13 cellular contexts compared by ENCODE assay signal in the genomic region with DNA sequence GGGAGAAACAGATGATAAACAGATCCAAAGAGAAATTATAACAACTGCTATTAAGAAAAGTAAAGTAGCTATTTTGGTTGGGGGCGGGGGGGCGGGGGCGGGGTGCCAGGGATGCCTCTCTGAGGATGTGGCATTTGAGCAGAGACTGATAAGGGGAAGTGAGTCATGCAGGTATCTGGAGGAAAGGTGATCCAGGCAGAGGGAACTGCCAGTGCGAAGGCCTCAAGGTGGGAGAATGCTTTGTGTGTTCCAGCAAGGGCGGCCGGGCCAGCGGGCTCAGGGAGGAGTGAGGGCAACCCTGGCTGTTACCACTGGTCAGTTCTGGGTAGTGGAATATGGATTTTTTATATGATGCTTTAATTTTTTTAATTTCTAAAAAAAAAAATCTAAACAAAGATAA. TPM values are rescaled to one million over a fixed set of nuclear protein-coding genes. Genes with fewer than 3 reads are reported as not detected.
DNase-seq lines count a peak whose midpoint lies in the region; ATAC-seq and TF ChIP-seq lines count a peak whose summit lies in the region.
"Had no signal": no experiment of that assay in that cellular context is flagged by ENCODE, and none has a peak within 500 bp of the region (broad histone marks: within the 10 kb centered on the region; RNA-seq: fewer than 3 reads in every experiment).

No MANE protein-coding gene starts in this region.

- peaks cover 4% of the 10 kb centered on the region for H3K9me3 Mint-ChIP-seq in activated CD4-positive, alpha-beta T cell treated with anti-CD3 and anti-CD28 coated beads, Interleukin-2, amount 10 ng/mL, durations not matched to agents 7 days and 5 days
- H3K9me3 Mint-ChIP-seq in activated naive CD8-positive, alpha-beta T cell treated with anti-CD3 and anti-CD28 coated beads for 36 hours: peaks cover 2% of the 10 kb centered on the region
- H3K9me3 Mint-ChIP-seq in natural killer cell treated with Interleukin-12 subunit alpha and Interleukin-12 subunit beta and Interleukin-15 and Interleukin-18, amount 100 ng/mL, for 72 hours: no peaks in the 10 kb centered on the region
- H3K9me3 Mint-ChIP-seq in neural progenitor cell: no peaks in the 10 kb centered on the region

- H3K4me2 ChIP-seq in PC-3 (ENCODE audit: low read length): no peak overlapping the region
- H3K4me2 ChIP-seq in neural progenitor cell: no peak overlapping the region

- H3K4me1 Mint-ChIP-seq in activated CD4-positive, alpha-beta T cell treated with anti-CD3 and anti-CD28 coated beads, Interleukin-2, amount 10 ng/mL, durations not matched to agents 7 days and 5 days: peaks cover 90% of the 10 kb centered on the region
- H3K4me1 Mint-ChIP-seq in activated naive CD8-positive, alpha-beta T cell treated with anti-CD3 and anti-CD28 coated beads for 36 hours: peaks cover 79% of the 10 kb centered on the region
- H3K4me1 Mint-ChIP-seq in natural killer cell treated with Interleukin-12 subunit alpha and Interleukin-12 subunit beta and Interleukin-15 and Interleukin-18, amount 100 ng/mL, for 72 hours (ENCODE audit: low read depth in 2 of 2): peaks cover 86 to 88% of the 10 kb centered on the region in 2 donors
- peaks cover 36% of the 10 kb centered on the region for H3K4me1 Mint-ChIP-seq in neural progenitor cell

- no peak overlapping the region for H3K4me3 Mint-ChIP-seq in activated CD4-positive, alpha-beta T cell treated with anti-CD3 and anti-CD28 coated beads, Interleukin-2, amount 10 ng/mL, durations not matched to agents 7 days and 5 days
- no peak overlapping the region for H3K4me3 Mint-ChIP-seq in activated naive CD8-positive, alpha-beta T cell treated with anti-CD3 and anti-CD28 coated beads for 36 hours
- H3K4me3 Mint-ChIP-seq in natural killer cell treated with Interleukin-12 subunit alpha and Interleukin-12 subunit beta and Interleukin-15 and Interleukin-18, amount 100 ng/mL, for 72 hours: peak overlapping the region; percentile 22
- H3K4me3 Mint-ChIP-seq in neural progenitor cell: no peak overlapping the region

- no peaks in the 10 kb centered on the region for H3K9me2 ChIP-seq in PC-3 (replicated peaks; ENCODE audit: low read length)

- TF ChIP-seq CTCF in PC-3 (conservative IDR thresholded peaks at IDR 0.05; ENCODE audit: low read depth, low read length): no peak
- no peak for TF ChIP-seq CTCF in neural progenitor cell (IDR thresholded peaks at IDR 0.05)

- H3K36me3 Mint-ChIP-seq in activated CD4-positive, alpha-beta T cell treated with anti-CD3 and anti-CD28 coated beads, Interleukin-2, amount 10 ng/mL, durations not matched to agents 7 days and 5 days (ENCODE audit: low read depth): peaks cover 1% of the 10 kb centered on the region
- peaks cover 1% of the 10 kb centered on the region for H3K36me3 Mint-ChIP-seq in activated naive CD8-positive, alpha-beta T cell treated with anti-CD3 and anti-CD28 coated beads for 36 hours
- H3K36me3 Mint-ChIP-seq in natural killer cell treated with Interleukin-12 subunit alpha and Interleukin-12 subunit beta and Interleukin-15 and Interleukin-18, amount 100 ng/mL, for 72 hours: no peaks in the 10 kb centered on the region
- no peaks in the 10 kb centered on the region for H3K36me3 Mint-ChIP-seq in neural progenitor cell

- H3K9me3 ChIP-seq in PC-3 (ENCODE audit: low read length): no peaks in the 10 kb centered on the region
- H3K9me3 ChIP-seq in neural progenitor cell (ENCODE audit: low read depth): no peaks in the 10 kb centered on the region
- H3K9me3 ChIP-seq: right lobe of liver, transverse colon had no signal

- peaks cover 43% of the 10 kb centered on the region for H3K4me1 ChIP-seq in PC-3 (ENCODE audit: insufficient read depth, low read length)
- peaks cover 21% of the 10 kb centered on the region for H3K4me1 ChIP-seq in neural progenitor cell

- peak overlapping the region; percentile 85 for H3K27ac Mint-ChIP-seq in activated CD4-positive, alpha-beta T cell treated with anti-CD3 and anti-CD28 coated beads, Interleukin-2, amount 10 ng/mL, durations not matched to agents 7 days and 5 days
- peak overlapping the region; percentile 65 for H3K27ac Mint-ChIP-seq in activated naive CD8-positive, alpha-beta T cell treated with anti-CD3 and anti-CD28 coated beads for 36 hours
- peak overlapping the region; percentile 99 for H3K27ac Mint-ChIP-seq in natural killer cell treated with Interleukin-12 subunit alpha and Interleukin-12 subunit beta and Interleukin-15 and Interleukin-18, amount 100 ng/mL, for 72 hours
- H3K27ac Mint-ChIP-seq in neural progenitor cell: no peak overlapping the region

- H3K27ac ChIP-seq in PC-3 (ENCODE audit: low read length): no peak overlapping the region
- no peak overlapping the region for H3K27ac ChIP-seq in neural progenitor cell
- H3K27ac ChIP-seq: right lobe of liver had no signal

- no peak overlapping the region for H3K9ac ChIP-seq in PC-3 (ENCODE audit: low read length)
- no peak overlapping the region for H3K9ac ChIP-seq in neural progenitor cell

- DNase-seq in activated CD4-positive, alpha-beta T cell treated with anti-CD3 and anti-CD28 coated beads, Interleukin-2, amount 10 ng/mL, durations not matched to agents 7 days and 5 days: peak; percentile 40
- no peak for DNase-seq in activated CD4-positive, alpha-beta T cell treated with anti-CD3 and anti-CD28 coated beads for 48 hours
- DNase-seq in PC-3 (peak; percentile 59), C1 segment of cervical spinal cord (lab: John Stamatoyannopoulos, UW) (no peak), neural progenitor cell (ENCODE audit: low spot score) (no peak)
- DNase-seq in activated naive CD8-positive, alpha-beta T cell treated with anti-CD3 and anti-CD28 coated beads for 36 hours: no peak
- DNase-seq in natural killer cell treated with Interleukin-12 subunit alpha and Interleukin-12 subunit beta and Interleukin-15 and Interleukin-18, amount 100 ng/mL, for 72 hours (ENCODE audit: low spot score): no peak
- DNase-seq: HCEC 1CT, KBM-7, transverse colon had no signal

- no peak overlapping the region for H3K4me3 ChIP-seq in PC-3 (ENCODE audit: low read length)
- no peak overlapping the region for H3K4me3 ChIP-seq in neural progenitor cell
- H3K4me3 ChIP-seq: right lobe of liver, transverse colon had no signal

- ATAC-seq in PC-3 (peak; percentile 19; the same call in 1 of the 2 replicates), HG03565 (IDR thresholded peaks at IDR 0.05; ENCODE audit: unreplicated experiment) (no peak)
- no peak for ATAC-seq in natural killer cell treated with Interleukin-12 subunit alpha and Interleukin-12 subunit beta and Interleukin-15 and Interleukin-18, amount 100 ng/mL, for 72 hours

- H2AFZ ChIP-seq in PC-3 (ENCODE audit: low read length): no peak overlapping the region
- no peak overlapping the region for H2AFZ ChIP-seq in neural progenitor cell (replicated peaks)

- CTCF ChIA-PET in activated CD4-positive, alpha-beta T cell treated with anti-CD3 and anti-CD28 coated beads, Interleukin-2, amount 10 ng/mL, durations not matched to agents 7 days and 5 days (lab: Charles Lee): interaction anchor here (0.6 to 2.1 kb wide), 4 partner anchors 9 to 317 kb away, joined by 3 to 10 read pairs (median 4); no protein-coding TSS in a partner anchor
- CTCF ChIA-PET in PC-3 (lab: Charles Lee): interaction anchor here (0.6 to 0.7 kb wide), 2 partner anchors 27 to 35 kb away, joined by 3 to 5 read pairs; no protein-coding TSS in a partner anchor

- POLR2A ChIA-PET in activated CD4-positive, alpha-beta T cell treated with anti-CD3 and anti-CD28 coated beads, Interleukin-2, amount 10 ng/mL, durations not matched to agents 7 days and 5 days (lab: Charles Lee): interaction anchor here (1.5 kb wide), 1 partner anchor 9 kb away, joined by 7 read pairs; no protein-coding TSS in a partner anchor
- POLR2A ChIA-PET in PC-3 (lab: Charles Lee; ENCODE audit: unreplicated experiment): no interaction called here

- H3K79me2 ChIP-seq in PC-3 (ENCODE audit: low read length): no peaks in the 10 kb centered on the region
- H3K79me2 ChIP-seq in neural progenitor cell (ENCODE audit: low read depth): no peaks in the 10 kb centered on the region

- no TSS peak for BruUV-seq in PC-3 (replicated peaks; lab: Mats Ljungman, UMichigan)

- H3K27me3 ChIP-seq in PC-3 (ENCODE audit: low read length) (no peaks in the 10 kb centered on the region), neural progenitor cell (peaks cover under 1% of the 10 kb centered on the region)
- H3K27me3 ChIP-seq: right lobe of liver, transverse colon had no signal

- no peaks in the 10 kb centered on the region for H3K36me3 ChIP-seq in PC-3 (ENCODE audit: low read depth, low read length)
- no peaks in the 10 kb centered on the region for H3K36me3 ChIP-seq in neural progenitor cell
- H3K36me3 ChIP-seq: right lobe of liver, transverse colon had no signal

- H4K20me1 ChIP-seq in PC-3 (ENCODE audit: low read length) (no peaks in the 10 kb centered on the region), neural progenitor cell (ENCODE audit: low read depth) (no peaks in the 10 kb centered on the region)

- no peaks in the 10 kb centered on the region for H3K27me3 Mint-ChIP-seq in activated CD4-positive, alpha-beta T cell treated with anti-CD3 and anti-CD28 coated beads, Interleukin-2, amount 10 ng/mL, durations not matched to agents 7 days and 5 days
- H3K27me3 Mint-ChIP-seq in activated naive CD8-positive, alpha-beta T cell treated with anti-CD3 and anti-CD28 coated beads for 36 hours: no peaks in the 10 kb centered on the region
- H3K27me3 Mint-ChIP-seq in natural killer cell treated with Interleukin-12 subunit alpha and Interleukin-12 subunit beta and Interleukin-15 and Interleukin-18, amount 100 ng/mL, for 72 hours: no peaks in the 10 kb centered on the region
- peaks cover 5% of the 10 kb centered on the region for H3K27me3 Mint-ChIP-seq in neural progenitor cell (ENCODE audit: insufficient read depth, low read depth)

- H3F3A ChIP-seq in PC-3 (ENCODE audit: low read length, unreplicated experiment) (no peaks in the 10 kb centered on the region), neural progenitor cell (ENCODE audit: low read depth) (peaks cover 5% of the 10 kb centered on the region)

- intact Hi-C loops in PC-3 (cut with micrococcal nuclease): no loop called here

RNA-seq across cellular contexts. Expression of a gene that starts 7.0 kb away (rescaled TPM):
- total RNA-seq in activated CD4-positive, alpha-beta T cell treated with anti-CD3 and anti-CD28 coated beads, Interleukin-2, amount 10 ng/mL, durations not matched to agents 7 days and 5 days: 100 to 1,000 TPM; 167 to 190 TPM
- 0.29 and 1.3 TPM in 2 replicates for total RNA-seq in PC-3 (2014; rRNA removed)
- 100 to 1,000 TPM; 187 to 193 TPM for total RNA-seq in activated naive CD8-positive, alpha-beta T cell treated with anti-CD3 and anti-CD28 coated beads for 36 hours
- total RNA-seq in natural killer cell treated with Interleukin-12 subunit alpha and Interleukin-12 subunit beta and Interleukin-15 and Interleukin-18, amount 100 ng/mL, for 72 hours: 100 to 1,000 TPM; 452 to 479 TPM
- 0.04 and 0.22 TPM in 2 replicates for total RNA-seq in neural progenitor cell (ENCODE audit: low replicate concordance)
- total RNA-seq: A673 had no signal

Comparison
In these comparisons a context has a peak if more than half of its experiments do, and no peak if none do; other contexts are left out.
1. DNase-seq: peak in activated CD4-positive, alpha-beta T cell treated with anti-CD3 and anti-CD28 coated beads, Interleukin-2, amount 10 ng/mL, durations not matched to agents 7 days and 5 days (single experiment) and PC-3 (single experiment); none in activated CD4-positive, alpha-beta T cell treated with anti-CD3 and anti-CD28 coated beads for 48 hours (single experiment), activated naive CD8-positive, alpha-beta T cell treated with anti-CD3 and anti-CD28 coated beads for 36 hours (single experiment), natural killer cell treated with Interleukin-12 subunit alpha and Interleukin-12 subunit beta and Interleukin-15 and Interleukin-18, amount 100 ng/mL, for 72 hours (single experiment), C1 segment of cervical spinal cord (0 of 14) and neural progenitor cell (single experiment).
2. RNA of a gene that starts 7.0 kb away (total RNA-seq): 452 to 479 TPM in natural killer cell treated with Interleukin-12 subunit alpha and Interleukin-12 subunit beta and Interleukin-15 and Interleukin-18, amount 100 ng/mL, for 72 hours, 187 to 193 TPM in activated naive CD8-positive, alpha-beta T cell treated with anti-CD3 and anti-CD28 coated beads for 36 hours and 167 to 190 TPM in activated CD4-positive, alpha-beta T cell treated with anti-CD3 and anti-CD28 coated beads, Interleukin-2, amount 10 ng/mL, durations not matched to agents 7 days and 5 days; 0.29 to 1.3 TPM in PC-3 and 0.04 to 0.22 TPM in neural progenitor cell; every median in the first group is over 10 times any median in the second.